23 cellular contexts compared by ENCODE assay signal in genomic region chr2:238135601-238136150, GRCh38. TPM values are rescaled to one million over a fixed set of nuclear protein-coding genes. Genes with fewer than 3 reads are reported as not detected.
"Had no signal": no experiment of that assay in that cellular context is flagged by ENCODE, and none has a peak within 500 bp of the region (broad histone marks: within the 10 kb centered on the region; RNA-seq: fewer than 3 reads in every experiment).

No MANE protein-coding gene starts in this region.

- H3K9me3 Mint-ChIP-seq: endodermal cell; naive thymus-derived CD4-positive, alpha-beta T cell; neural crest cell; stimulated activated naive B cell treated with anti-CD40 and anti-IgM and Interleukin-4, amounts not matched to agents 10 μg/mL and 1 μg/mL and 100 μg/mL, for 72 hours; stimulated activated naive CD8-positive, alpha-beta T cell treated with anti-CD3 and anti-CD28 coated beads, Interleukin-15, amount 100 ng/mL, for 72 hours had no signal

- H3K36me3 Mint-ChIP-seq: naive thymus-derived CD4-positive, alpha-beta T cell had no signal

- H3K4me1 Mint-ChIP-seq: endodermal cell; naive thymus-derived CD4-positive, alpha-beta T cell; neural crest cell; stimulated activated naive CD8-positive, alpha-beta T cell treated with anti-CD3 and anti-CD28 coated beads, Interleukin-15, amount 100 ng/mL, for 72 hours had no signal

- H3K9me3 ChIP-seq: heart right ventricle, left lung, ovary, right lobe of liver, testis, transverse colon had no signal

- H3K4me3 Mint-ChIP-seq: endodermal cell; naive thymus-derived CD4-positive, alpha-beta T cell; neural crest cell; stimulated activated naive B cell treated with anti-CD40 and anti-IgM and Interleukin-4, amounts not matched to agents 10 μg/mL and 1 μg/mL and 100 μg/mL, for 72 hours; stimulated activated naive CD8-positive, alpha-beta T cell treated with anti-CD3 and anti-CD28 coated beads, Interleukin-15, amount 100 ng/mL, for 72 hours had no signal

- H3K4me3 ChIP-seq: coronary artery, heart right ventricle, left lung, ovary, right lobe of liver, testis, transverse colon had no signal

- H3K27ac Mint-ChIP-seq: endodermal cell; progenitor cell of endocrine pancreas; stimulated activated naive B cell treated with anti-CD40 and anti-IgM and Interleukin-4, amounts not matched to agents 10 μg/mL and 1 μg/mL and 100 μg/mL, for 72 hours; stimulated activated naive CD8-positive, alpha-beta T cell treated with anti-CD3 and anti-CD28 coated beads, Interleukin-15, amount 100 ng/mL, for 72 hours had no signal

- ATAC-seq: heart right ventricle; left lung; naive thymus-derived CD4-positive, alpha-beta T cell; right lobe of liver; stimulated activated naive B cell treated with anti-CD40 and anti-IgM and Interleukin-4, amounts not matched to agents 10 μg/mL and 1 μg/mL and 100 μg/mL, for 72 hours; stimulated activated naive CD8-positive, alpha-beta T cell treated with anti-CD3 and anti-CD28 coated beads, Interleukin-15, amount 100 ng/mL, for 72 hours had no signal

- DNase-seq: effector CD4-positive, alpha-beta T cell; endodermal cell; foreskin melanocyte; hypothalamus; mesendoderm; naive thymus-derived CD4-positive, alpha-beta T cell; nucleus accumbens; ovary; stimulated activated CD4-positive, alpha-beta T cell treated with anti-CD3 and anti-CD28 coated beads, Interleukin-2, amount 100 ng/mL, for 24 hours; stimulated activated CD4-positive, alpha-beta T cell treated with anti-CD3 and anti-CD28 coated beads, Interleukin-4, amount 100 ng/mL, for 4 hours; stimulated activated naive B cell treated with anti-CD40 and anti-IgM and Interleukin-4, amounts not matched to agents 10 μg/mL and 1 μg/mL and 100 μg/mL, for 72 hours; stimulated activated naive CD8-positive, alpha-beta T cell treated with anti-CD3 and anti-CD28 coated beads, Interleukin-15, amount 100 ng/mL, for 72 hours; testis; transverse colon had no signal

- H3K4me1 ChIP-seq: testis had no signal

- H3K27me3 Mint-ChIP-seq: naive thymus-derived CD4-positive, alpha-beta T cell; stimulated activated naive B cell treated with anti-CD40 and anti-IgM and Interleukin-4, amounts not matched to agents 10 μg/mL and 1 μg/mL and 100 μg/mL, for 72 hours; stimulated activated naive CD8-positive, alpha-beta T cell treated with anti-CD3 and anti-CD28 coated beads, Interleukin-15, amount 100 ng/mL, for 72 hours had no signal

- H3K36me3 ChIP-seq: left lung, ovary, right lobe of liver, transverse colon had no signal

- H3K27ac ChIP-seq: left lung, ovary, testis, transverse colon had no signal

- H3K27me3 ChIP-seq: ovary, right lobe of liver, testis, transverse colon had no signal

RNA-seq across cellular contexts. Expression of gene KLHL30, which starts 2.8 kb away (rescaled TPM):
- total RNA-seq: cerebellum; dermis microvascular lymphatic vessel endothelial cell; endodermal cell; lung microvascular endothelial cell; naive thymus-derived CD4-positive, alpha-beta T cell had no signal

RNA-seq across cellular contexts. Expression of gene ERFE, which starts 23.1 kb away (rescaled TPM):
- total RNA-seq: lung microvascular endothelial cell had no signal

RNA-seq across cellular contexts. Expression of gene ESPNL, which starts 35.5 kb away (rescaled TPM):
- total RNA-seq: dermis microvascular lymphatic vessel endothelial cell, lung microvascular endothelial cell had no signal
